In the genomic region with DNA sequence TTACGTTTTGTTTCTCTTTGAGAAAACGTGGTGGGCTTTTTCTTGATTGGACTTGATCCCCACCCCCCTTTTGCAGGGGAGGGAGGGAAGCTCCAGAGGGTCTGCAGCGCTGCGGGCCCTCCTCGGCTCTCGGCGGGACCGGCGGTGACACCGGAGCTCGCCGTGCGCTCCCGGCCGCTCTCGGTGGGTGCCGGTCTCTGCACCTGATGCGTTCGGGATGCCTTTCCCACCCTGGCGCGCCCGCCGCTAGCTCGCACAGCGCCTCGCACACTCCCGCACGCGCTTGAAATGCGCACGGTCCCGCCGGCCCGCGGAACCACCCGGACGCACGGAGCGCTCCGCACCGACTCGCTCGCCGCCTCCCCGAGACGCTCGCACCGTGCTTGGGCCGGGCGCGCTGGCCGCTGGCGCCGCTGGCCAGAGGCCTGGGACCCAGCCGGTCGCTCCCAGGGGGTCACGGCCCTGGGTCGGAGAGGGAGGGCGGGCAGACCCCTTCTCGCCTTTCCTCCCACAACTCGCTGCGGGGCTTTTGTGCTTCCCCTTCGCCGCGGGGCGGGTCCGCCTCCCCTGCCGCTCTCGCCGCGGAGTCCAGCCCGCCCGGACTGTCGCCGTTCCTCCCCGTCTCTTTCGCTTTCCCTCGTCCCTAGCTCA, we compare ENCODE assay signal across 7 cellular contexts. TPM values are rescaled to one million over a fixed set of nuclear protein-coding genes. Genes with fewer than 3 reads are reported as not detected.
DNase-seq lines count a peak whose midpoint lies in the region; ATAC-seq and TF ChIP-seq lines count a peak whose summit lies in the region.

No MANE protein-coding gene starts in this region.

- H4K91ac ChIP-seq in H9 (ENCODE audit: insufficient read length, low read depth, low read length) (no peak overlapping the region), mesenchymal stem cell (ENCODE audit: low read length) (peak overlapping the region; percentile 77)

- intact Hi-C loops in tibial artery (cut with DNase I; ENCODE audit: low total_unique reads) = loop anchor here (5.0 kb wide), 2 partner anchors 122 to 197 kb away; no protein-coding TSS in a partner anchor

- no peak overlapping the region for H4K8ac ChIP-seq in H9 (replicated peaks; ENCODE audit: insufficient read length, low read depth, low read length)
- H4K8ac ChIP-seq in mesenchymal stem cell (ENCODE audit: low read length) = peak overlapping the region; percentile 78

- H3K4me1 ChIP-seq in H9 (ENCODE audit: insufficient read depth, low read length) (no peaks in the 10 kb centered on the region), mesenchymal stem cell (ENCODE audit: control insufficient read depth, insufficient read depth, low read depth, low read length) (peaks cover 24% of the 10 kb centered on the region), tibial artery (peaks cover 0 to 53% (median 33%) of the 10 kb centered on the region in 4 donors)
- H3K4me1 ChIP-seq in effector memory CD4-positive, alpha-beta T cell (ENCODE audit: control insufficient read depth, insufficient read depth, low read length, poor library complexity, severe bottlenecking) = peaks cover 18% of the 10 kb centered on the region

- no peaks in the 10 kb centered on the region for H3K79me1 ChIP-seq in H9 (ENCODE audit: insufficient read depth, low read depth, low read length, poor library complexity, severe bottlenecking)
- H3K79me1 ChIP-seq in mesenchymal stem cell (replicated peaks; ENCODE audit: low read length, poor library complexity, severe bottlenecking) = no peaks in the 10 kb centered on the region

- H2AK5ac ChIP-seq in H9 (ENCODE audit: insufficient read length, low read length) (no peak overlapping the region), mesenchymal stem cell (ENCODE audit: low read length, severe bottlenecking) (no peak overlapping the region)

- H3T11ph ChIP-seq in H9 (ENCODE audit: low read length) = no peak overlapping the region

- H3K27me3 ChIP-seq in H9 (ENCODE audit: insufficient read depth, low read length) (peaks cover 65% of the 10 kb centered on the region), mesenchymal stem cell (ENCODE audit: control insufficient read depth in 1 of 2, insufficient read depth in 1 of 2, low read length in 2 of 2) (peaks cover 88 to 93% of the 10 kb centered on the region in 2 experiments), tibial artery (no peaks in the 10 kb centered on the region)
- H3K27me3 ChIP-seq in effector memory CD4-positive, alpha-beta T cell (replicated peaks; ENCODE audit: control insufficient read depth, insufficient read depth, low read length, poor library complexity, severe bottlenecking) = no peaks in the 10 kb centered on the region

- no peak overlapping the region for H3K56ac ChIP-seq in H9 (ENCODE audit: insufficient read length, low read depth, low read length)

- H3K36me3 ChIP-seq in effector memory CD4-positive, alpha-beta T cell (ENCODE audit: control insufficient read depth, insufficient read depth, low read length) = no peaks in the 10 kb centered on the region
- H3K36me3 ChIP-seq in mesenchymal stem cell (ENCODE audit: control insufficient read depth in 1 of 2, insufficient read depth in 2 of 2, low read depth in 1 of 2, low read length in 2 of 2) (no peaks in the 10 kb centered on the region), tibial artery (peaks cover 44 to 55% (median 51%) of the 10 kb centered on the region in 3 donors)

- no peaks in the 10 kb centered on the region for H3K79me2 ChIP-seq in H9 (ENCODE audit: insufficient read depth, low read length)

- no peak for ATAC-seq in HG02981 (IDR thresholded peaks at IDR 0.05; ENCODE audit: unreplicated experiment)

- H4K20me1 ChIP-seq in H9 (ENCODE audit: control insufficient read depth, insufficient read depth, insufficient read length) = no peaks in the 10 kb centered on the region

- H3K27me3 Mint-ChIP-seq in H9 (ENCODE audit: low read depth) = peaks cover 99% of the 10 kb centered on the region
- peaks cover 68% of the 10 kb centered on the region for H3K27me3 Mint-ChIP-seq in T-helper 2 cell treated with Interferon-gamma antibody and Interleukin-4, amounts not matched to agents 5 μg/mL and 100 μg/mL, for 36 hours (ENCODE audit: low read depth)

- no peak overlapping the region for H2BK20ac ChIP-seq in H9 (ENCODE audit: low read depth, low read length, poor library complexity, severe bottlenecking)

- H3K27ac ChIP-seq in H9 (ENCODE audit: insufficient read length, low read depth, low read length) = no peak overlapping the region
- peak overlapping the region; percentile 66 for H3K27ac ChIP-seq in effector memory CD4-positive, alpha-beta T cell (ENCODE audit: insufficient read depth, low read length, poor library complexity, severe bottlenecking)
- no peak overlapping the region for H3K27ac ChIP-seq in mesenchymal stem cell (ENCODE audit: low read length, poor library complexity, severe bottlenecking)
- H3K27ac ChIP-seq in tibial artery = peak overlapping the region; percentile 97 to 98

- H2BK12ac ChIP-seq in H9 (ENCODE audit: insufficient read length, low read depth, low read length) (no peak overlapping the region), mesenchymal stem cell (ENCODE audit: low read length in 2 of 2) (peak overlapping the region; percentile 24 to 85)

- H3K18ac ChIP-seq in H9 (ENCODE audit: insufficient read length, low read depth, low read length) (no peak overlapping the region), mesenchymal stem cell (ENCODE audit: low read depth in 1 of 2, low read length in 2 of 2) (peak overlapping the region; percentile 82 to 93)

- H3K9me3 ChIP-seq in H9 (ENCODE audit: control insufficient read depth, low read depth, low read length) (no peaks in the 10 kb centered on the region), mesenchymal stem cell (ENCODE audit: control insufficient read depth, low read length) (no peaks in the 10 kb centered on the region), tibial artery (no peaks in the 10 kb centered on the region)
- no peaks in the 10 kb centered on the region for H3K9me3 ChIP-seq in effector memory CD4-positive, alpha-beta T cell (ENCODE audit: control insufficient read depth, low read length)

- H3K9me3 Mint-ChIP-seq in H9 = no peaks in the 10 kb centered on the region
- H3K9me3 Mint-ChIP-seq in T-helper 2 cell treated with Interferon-gamma antibody and Interleukin-4, amounts not matched to agents 5 μg/mL and 100 μg/mL, for 36 hours = no peaks in the 10 kb centered on the region

- H3K36me3 Mint-ChIP-seq in H9 (ENCODE audit: insufficient read depth in 1 of 3, low read depth in 3 of 3) = no peaks in the 10 kb centered on the region
- peaks cover 8% of the 10 kb centered on the region for H3K36me3 Mint-ChIP-seq in T-helper 2 cell treated with Interferon-gamma antibody and Interleukin-4, amounts not matched to agents 5 μg/mL and 100 μg/mL, for 36 hours (ENCODE audit: low read depth)

- H3K14ac ChIP-seq in H9 (ENCODE audit: insufficient read depth, low read length) (no peak overlapping the region), mesenchymal stem cell (ENCODE audit: low read length in 2 of 2) (peak overlapping the region in 1 of 2 experiments; percentile 90)

- H3K4ac ChIP-seq in H9 (ENCODE audit: low read depth, low read length) = no peak overlapping the region
- H3K4ac ChIP-seq in mesenchymal stem cell (ENCODE audit: low read depth in 1 of 2, low read length in 2 of 2) = peak overlapping the region; percentile 37 to 39

- TF ChIP-seq CTCF in H9 (conservative IDR thresholded peaks at IDR 0.05) = no peak
- no peak for TF ChIP-seq CTCF in tibial artery (IDR thresholded peaks at IDR 0.05)

- H3K27ac Mint-ChIP-seq in H9 = no peak overlapping the region
- no peak overlapping the region for H3K27ac Mint-ChIP-seq in T-helper 2 cell treated with Interferon-gamma antibody and Interleukin-4, amounts not matched to agents 5 μg/mL and 100 μg/mL, for 36 hours

- H3K9ac ChIP-seq in H9 (ENCODE audit: extremely low read depth, insufficient read length, low read length) = no peak overlapping the region
- H3K9ac ChIP-seq in mesenchymal stem cell (ENCODE audit: low read length) = peak overlapping the region; percentile 62

- H4K5ac ChIP-seq in H9 (ENCODE audit: insufficient read length, low read depth, low read length) = no peak overlapping the region

- H2AFZ ChIP-seq in H9 (ENCODE audit: low read length) = no peak overlapping the region
- H2AFZ ChIP-seq in mesenchymal stem cell (ENCODE audit: low read depth, low read length) = peak overlapping the region; percentile 69

- peaks cover 18 to 33% of the 10 kb centered on the region in 2 experiments for H3K4me1 Mint-ChIP-seq in H9
- peaks cover 10% of the 10 kb centered on the region for H3K4me1 Mint-ChIP-seq in T-helper 2 cell treated with Interferon-gamma antibody and Interleukin-4, amounts not matched to agents 5 μg/mL and 100 μg/mL, for 36 hours (ENCODE audit: low read depth)

- H2BK15ac ChIP-seq in H9 (ENCODE audit: low read depth, low read length) (no peak overlapping the region), mesenchymal stem cell (ENCODE audit: low read depth, poor library complexity, severe bottlenecking) (peak overlapping the region; percentile 80)

- H3K23ac ChIP-seq in H9 (ENCODE audit: insufficient read length, low read depth, low read length) (no peak overlapping the region), mesenchymal stem cell (ENCODE audit: low read length in 2 of 2) (peak overlapping the region in 1 of 2 experiments; percentile 79)

- H2BK120ac ChIP-seq in H9 (ENCODE audit: low read depth, low read length, poor library complexity, severe bottlenecking) (no peak overlapping the region), mesenchymal stem cell (ENCODE audit: low read depth, low read length) (peak overlapping the region; percentile 12)

- H3K23me2 ChIP-seq in H9 (ENCODE audit: insufficient read length, low read depth, low read length, poor library complexity, severe bottlenecking) = peaks cover 17% of the 10 kb centered on the region

- H3K4me3 Mint-ChIP-seq in H9 = peak overlapping the region; percentile 77 to 90
- H3K4me3 Mint-ChIP-seq in T-helper 2 cell treated with Interferon-gamma antibody and Interleukin-4, amounts not matched to agents 5 μg/mL and 100 μg/mL, for 36 hours = peak overlapping the region; percentile 86

- peak overlapping the region; percentile 73 for H3K4me3 ChIP-seq in effector memory CD4-positive, alpha-beta T cell (ENCODE audit: insufficient read depth, low read depth, low read length, poor library complexity, severe bottlenecking)
- H3K4me3 ChIP-seq in mesenchymal stem cell (ENCODE audit: insufficient read depth in 1 of 2, low read depth in 1 of 2, low read length in 2 of 2) = peak overlapping the region; percentile 48 to 82
- H3K4me3 ChIP-seq in tibial artery = peak overlapping the region; percentile 94 to 99

- H2BK5ac ChIP-seq in H9 (ENCODE audit: insufficient read length, low read length) (no peak overlapping the region), mesenchymal stem cell (ENCODE audit: low read depth, low read length, poor library complexity, severe bottlenecking) (no peak overlapping the region)

- no CpG with 5 or more reads among the region's 78 CpGs for WGBS in H9 (ENCODE audit: extremely low coverage, insufficient read length, low lambda C conversion rate)
- WGBS in mesenchymal stem cell = under 1% methylated on average over 48 of the region's 78 CpGs

- H3K4me2 ChIP-seq in H9 (ENCODE audit: insufficient read depth, insufficient read length, low read length) (peak overlapping the region; percentile 62), mesenchymal stem cell (ENCODE audit: low read length, poor library complexity, severe bottlenecking) (peak overlapping the region; percentile 94)

- DNase-seq in H9 = peak; percentile 42
- no peak for DNase-seq in T-helper 2 cell treated with Interferon-gamma antibody and Interleukin-4, amounts not matched to agents 5 μg/mL and 100 μg/mL, for 36 hours (ENCODE audit: low spot score)
- no peak for DNase-seq in effector memory CD4-positive, alpha-beta T cell
- peak; percentile 69 for DNase-seq in mesenchymal stem cell
- DNase-seq in tibial artery = no peak
- DNase-seq in GM19238 (ENCODE audit: insufficient read length, low spot score) = no peak

RNA-seq across cellular contexts. Expression of gene ZBTB16, which starts 1.0 kb away (rescaled TPM):
- not detected in 2 replicates for total RNA-seq in H9 (2021)
- 2.4 TPM for polyA plus RNA-seq in mesenchymal stem cell (2013, experiment 1 of 2)
- polyA plus RNA-seq in mesenchymal stem cell (2013, experiment 2 of 2) = 2.1 TPM

Comparison
In these comparisons a context has a peak if more than half of its experiments do, and no peak if none do; other contexts are left out.
1. DNase-seq: peak in H9 (single experiment) and mesenchymal stem cell (single experiment); none in T-helper 2 cell treated with Interferon-gamma antibody and Interleukin-4, amounts not matched to agents 5 μg/mL and 100 μg/mL, for 36 hours (single experiment), effector memory CD4-positive, alpha-beta T cell (0 of 3), tibial artery (0 of 2) and GM19238 (single experiment).
2. H3K27ac ChIP-seq: peak in effector memory CD4-positive, alpha-beta T cell (single experiment) and tibial artery (2 of 2); none in H9 (single experiment) and mesenchymal stem cell (single experiment).
3. Peak in every context shown above with its lines, with median percentiles within 50 percentile points of each other: H3K4me3 ChIP-seq.